In genomic region chr6:14582731-14583130, GRCh38 we compare ENCODE assay signal across 37 cellular contexts.
"Had no signal": no experiment of that assay in that cellular context is flagged by ENCODE, and none has a peak within 500 bp of the region (broad histone marks: within the 10 kb centered on the region; RNA-seq: fewer than 3 reads in every experiment).

No MANE protein-coding gene starts in this region.

- H3K9me3 ChIP-seq: adrenal gland, ascending aorta, body of pancreas, breast epithelium had no signal

- H3K27ac Mint-ChIP-seq: activated naive CD4-positive, alpha-beta T cell treated with anti-CD3 and anti-CD28 coated beads for 36 hours; activated naive CD4-positive, alpha-beta T cell treated with anti-CD3 and anti-CD28 coated beads, Interleukin-2, amount 10 ng/mL, durations not matched to agents 7 days and 5 days; activated naive CD4-positive, alpha-beta T cell treated with anti-CD3 and anti-CD28 coated beads, Interleukin-2, amount 50 U/mL, for 24 hours; activated naive CD4-positive, alpha-beta T cell treated with anti-CD3 and anti-CD28 coated beads, Interleukin-2, amount 50 U/mL, for 72 hours; activated naive CD8-positive, alpha-beta T cell; activated naive CD8-positive, alpha-beta T cell treated with anti-CD3 and anti-CD28 coated beads for 36 hours; activated naive CD8-positive, alpha-beta T cell treated with anti-CD3 and anti-CD28 coated beads, Interleukin-2, amount 10 ng/mL, durations not matched to agents 7 days and 5 days; activated naive CD8-positive, alpha-beta T cell treated with anti-CD3 and anti-CD28 coated beads, Interleukin-2, amount 50 U/mL, for 24 hours; activated T-cell treated with anti-CD3 and anti-CD28 coated beads, Interleukin-2, amount 50 U/mL, for 24 hours; activated T-cell treated with anti-CD3 and anti-CD28 coated beads, Interleukin-2, amount 50 U/mL, for 72 hours; activated T-helper 1 cell treated with anti-CD3 and anti-CD28 coated beads, Interleukin-12 subunit alpha, Interleukin-12 subunit beta, Interleukin-2, Interleukin-4 antibody, amounts not matched to agents 30 ng/mL and 10 ng/mL and 1 ng/mL, durations not matched to agents 14 hours and 24 hours and 36 hours; activated T-helper 17 cell treated with anti-CD3 and anti-CD28 coated beads, Interleukin-2, amount 50 U/mL, for 72 hours; activated T-helper 2 cell treated with anti-CD3 and anti-CD28 coated beads, Interferon-gamma antibody, Interleukin-2, Interleukin-4, amounts not matched to agents 10 μg/mL and 5 μg/mL and 100 μg/mL, durations not matched to agents 14 hours and 24 hours and 36 hours; brain had no signal

- H3K9me3 Mint-ChIP-seq: activated naive CD4-positive, alpha-beta T cell treated with anti-CD3 and anti-CD28 coated beads for 36 hours; activated naive CD4-positive, alpha-beta T cell treated with anti-CD3 and anti-CD28 coated beads, Interleukin-2, amount 50 U/mL, for 24 hours; activated naive CD8-positive, alpha-beta T cell treated with anti-CD3 and anti-CD28 coated beads for 36 hours; activated naive CD8-positive, alpha-beta T cell treated with anti-CD3 and anti-CD28 coated beads, Interleukin-2, amount 50 U/mL, for 24 hours; activated T-cell treated with anti-CD3 and anti-CD28 coated beads, Interleukin-2, amount 50 U/mL, for 24 hours; activated T-cell treated with anti-CD3 and anti-CD28 coated beads, Interleukin-2, amount 50 U/mL, for 4 hours; activated T-helper 17 cell treated with anti-CD3 and anti-CD28 coated beads, Interleukin-2, amount 50 U/mL, for 72 hours; central memory CD8-positive, alpha-beta T cell had no signal

- H3K4me3 ChIP-seq: adrenal gland, ascending aorta, body of pancreas, breast epithelium, cardiac muscle cell had no signal

- DNase-seq: activated effector memory CD4-positive, alpha-beta T cell treated with anti-CD3 and anti-CD28 coated beads, Interleukin-2, amount 50 U/mL, for 16 hours; activated effector memory CD4-positive, alpha-beta T cell treated with Interleukin-2 at 50 U/mL for 16 hours; activated gamma-delta T cell; activated gamma-delta T cell treated with Interleukin-2 at 50 U/mL for 16 hours; activated naive CD4-positive, alpha-beta T cell; activated naive CD4-positive, alpha-beta T cell treated with anti-CD3 and anti-CD28 coated beads for 36 hours; activated naive CD4-positive, alpha-beta T cell treated with anti-CD3 and anti-CD28 coated beads, Interleukin-2, amount 10 ng/mL, durations not matched to agents 7 days and 5 days; activated naive CD4-positive, alpha-beta T cell treated with anti-CD3 and anti-CD28 coated beads, Interleukin-2, amount 50 U/mL, for 16 hours; activated naive CD4-positive, alpha-beta T cell treated with Interleukin-2 at 50 U/mL for 16 hours; activated naive CD8-positive, alpha-beta T cell treated with anti-CD3 and anti-CD28 coated beads for 36 hours; activated naive CD8-positive, alpha-beta T cell treated with anti-CD3 and anti-CD28 coated beads, Interleukin-2, amount 10 ng/mL, durations not matched to agents 7 days and 5 days; activated naive CD8-positive, alpha-beta T cell treated with anti-CD3 and anti-CD28 coated beads, Interleukin-2, amount 50 U/mL, for 24 hours; activated T-cell treated with anti-CD3 and anti-CD28 coated beads, Interleukin-2, amount 50 U/mL, for 24 hours; activated T-cell treated with anti-CD3 and anti-CD28 coated beads, Interleukin-2, amount 50 U/mL, for 4 hours; activated T-cell treated with anti-CD3 and anti-CD28 coated beads, Interleukin-2, amount 50 U/mL, for 48 hours; activated T-cell treated with anti-CD3 and anti-CD28 coated beads, Interleukin-2, amount 50 U/mL, for 72 hours; adrenal gland; amniotic stem cell; amygdala; anterior cingulate cortex; aorta; body of pancreas; brain microvascular endothelial cell; caudate nucleus; central memory CD4-positive, alpha-beta T cell; cerebellar nuclear complex had no signal

- H3K4me1 Mint-ChIP-seq: activated naive CD4-positive, alpha-beta T cell treated with anti-CD3 and anti-CD28 coated beads, Interleukin-2, amount 10 ng/mL, durations not matched to agents 7 days and 5 days; activated naive CD4-positive, alpha-beta T cell treated with anti-CD3 and anti-CD28 coated beads, Interleukin-2, amount 50 U/mL, for 24 hours; activated naive CD8-positive, alpha-beta T cell treated with anti-CD3 and anti-CD28 coated beads for 36 hours; activated naive CD8-positive, alpha-beta T cell treated with anti-CD3 and anti-CD28 coated beads, Interleukin-2, amount 10 ng/mL, durations not matched to agents 7 days and 5 days; activated T-helper 17 cell treated with anti-CD3 and anti-CD28 coated beads, Interleukin-2, amount 50 U/mL, for 72 hours; brain; central memory CD8-positive, alpha-beta T cell had no signal

- H3K36me3 Mint-ChIP-seq: activated naive CD4-positive, alpha-beta T cell treated with anti-CD3 and anti-CD28 coated beads, Interleukin-2, amount 10 ng/mL, durations not matched to agents 7 days and 5 days; activated naive CD4-positive, alpha-beta T cell treated with anti-CD3 and anti-CD28 coated beads, Interleukin-2, amount 50 U/mL, for 24 hours; activated naive CD8-positive, alpha-beta T cell treated with anti-CD3 and anti-CD28 coated beads for 36 hours; brain had no signal

- ATAC-seq: activated naive CD4-positive, alpha-beta T cell treated with anti-CD3 and anti-CD28 coated beads, Interleukin-2, amount 50 U/mL, for 72 hours; activated naive CD8-positive, alpha-beta T cell treated with anti-CD3 and anti-CD28 coated beads, Interleukin-2, amount 50 U/mL, for 24 hours; activated T-cell treated with anti-CD3 and anti-CD28 coated beads, Interleukin-2, amount 50 U/mL, for 4 hours; activated T-cell treated with anti-CD3 and anti-CD28 coated beads, Interleukin-2, amount 50 U/mL, for 72 hours; activated T-helper 17 cell treated with anti-CD3 and anti-CD28 coated beads, Interleukin-2, amount 50 U/mL, for 72 hours; body of pancreas had no signal

- H3K4me3 Mint-ChIP-seq: activated naive CD4-positive, alpha-beta T cell treated with anti-CD3 and anti-CD28 coated beads for 36 hours; activated naive CD4-positive, alpha-beta T cell treated with anti-CD3 and anti-CD28 coated beads, Interleukin-2, amount 10 ng/mL, durations not matched to agents 7 days and 5 days; activated naive CD4-positive, alpha-beta T cell treated with anti-CD3 and anti-CD28 coated beads, Interleukin-2, amount 50 U/mL, for 24 hours; activated naive CD8-positive, alpha-beta T cell; activated naive CD8-positive, alpha-beta T cell treated with anti-CD3 and anti-CD28 coated beads for 36 hours; activated naive CD8-positive, alpha-beta T cell treated with anti-CD3 and anti-CD28 coated beads, Interleukin-2, amount 10 ng/mL, durations not matched to agents 7 days and 5 days; activated naive CD8-positive, alpha-beta T cell treated with anti-CD3 and anti-CD28 coated beads, Interleukin-2, amount 50 U/mL, for 24 hours; activated T-cell treated with anti-CD3 and anti-CD28 coated beads, Interleukin-2, amount 50 U/mL, for 24 hours; activated T-cell treated with anti-CD3 and anti-CD28 coated beads, Interleukin-2, amount 50 U/mL, for 4 hours; activated T-cell treated with anti-CD3 and anti-CD28 coated beads, Interleukin-2, amount 50 U/mL, for 72 hours; activated T-helper 1 cell treated with anti-CD3 and anti-CD28 coated beads, Interleukin-12 subunit alpha, Interleukin-12 subunit beta, Interleukin-2, Interleukin-4 antibody, amounts not matched to agents 30 ng/mL and 10 ng/mL and 1 ng/mL, durations not matched to agents 14 hours and 24 hours and 36 hours; activated T-helper 17 cell treated with anti-CD3 and anti-CD28 coated beads, Interleukin-2, amount 50 U/mL, for 72 hours; brain; central memory CD8-positive, alpha-beta T cell had no signal

- H3K36me3 ChIP-seq: adrenal gland, ascending aorta, brain microvascular endothelial cell, breast epithelium, cardiac muscle cell had no signal

- H3K27ac ChIP-seq: adrenal gland, ascending aorta, body of pancreas, brain microvascular endothelial cell, breast epithelium, cardiac muscle cell had no signal

- H3K27me3 Mint-ChIP-seq: activated naive CD4-positive, alpha-beta T cell treated with anti-CD3 and anti-CD28 coated beads, Interleukin-2, amount 10 ng/mL, durations not matched to agents 7 days and 5 days; activated naive CD4-positive, alpha-beta T cell treated with anti-CD3 and anti-CD28 coated beads, Interleukin-2, amount 50 U/mL, for 24 hours; activated naive CD8-positive, alpha-beta T cell; activated naive CD8-positive, alpha-beta T cell treated with anti-CD3 and anti-CD28 coated beads for 36 hours; activated naive CD8-positive, alpha-beta T cell treated with anti-CD3 and anti-CD28 coated beads, Interleukin-2, amount 50 U/mL, for 24 hours; activated T-cell treated with anti-CD3 and anti-CD28 coated beads, Interleukin-2, amount 50 U/mL, for 24 hours; activated T-helper 17 cell treated with anti-CD3 and anti-CD28 coated beads, Interleukin-2, amount 50 U/mL, for 72 hours; central memory CD8-positive, alpha-beta T cell had no signal
